8 cellular contexts compared by ENCODE assay signal in the genomic region with DNA sequence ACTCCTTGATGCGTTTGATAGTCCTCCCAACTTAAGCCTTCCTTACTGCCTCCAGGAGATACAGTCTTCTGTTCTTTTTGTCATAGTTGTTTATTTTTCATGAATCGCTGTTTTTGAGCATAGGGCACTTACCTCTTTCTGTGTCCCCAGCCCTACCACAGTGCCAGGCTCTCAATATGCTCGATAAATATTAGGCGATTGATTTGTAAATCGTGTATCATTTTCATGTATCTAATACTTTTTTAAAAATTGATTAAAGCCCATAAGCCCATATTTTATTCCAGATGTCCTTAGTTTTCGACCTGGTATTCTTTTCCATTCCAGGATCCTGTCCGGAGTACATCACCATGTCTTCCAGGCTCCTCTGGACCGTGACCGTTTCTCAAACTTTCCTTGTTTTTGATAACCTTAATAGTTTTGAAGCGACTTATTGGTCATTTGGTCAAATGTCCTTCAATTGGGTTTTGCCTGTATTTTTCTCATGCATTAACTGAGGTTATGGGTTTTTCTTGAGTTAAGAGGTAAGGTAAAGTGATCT. TPM values are rescaled to one million over a fixed set of nuclear protein-coding genes. Genes with fewer than 3 reads are reported as not detected.
DNase-seq lines count a peak whose midpoint lies in the region; ATAC-seq, FAIRE-seq and TF ChIP-seq lines count a peak whose summit lies in the region.

No MANE protein-coding gene starts in this region.

- H3K9ac ChIP-seq in H9 (ENCODE audit: extremely low read depth, insufficient read length, low read length) (no peak overlapping the region), OCI-LY3 (ENCODE audit: low read length) (peak overlapping the region; percentile 96)

- H4K5ac ChIP-seq in H9 (ENCODE audit: insufficient read length, low read depth, low read length) = no peak overlapping the region

- no peak overlapping the region for H2BK15ac ChIP-seq in H9 (ENCODE audit: low read depth, low read length)

- FAIRE-seq in urothelium cell line (lab: Jason Lieb, UNC) = no peak

- H3K9me3 Mint-ChIP-seq in H9 = no peaks in the 10 kb centered on the region; a peak in 1 of 5 replicates

- peaks cover 23% of the 10 kb centered on the region for H3K36me3 ChIP-seq in OCI-LY3 (replicated peaks; ENCODE audit: low read depth, low read length)

- H3K56ac ChIP-seq in H9 (ENCODE audit: insufficient read length, low read depth, low read length) = no peak overlapping the region

- H4K20me1 ChIP-seq in H9 (ENCODE audit: control insufficient read depth, insufficient read depth, insufficient read length) = no peaks in the 10 kb centered on the region
- H4K20me1 ChIP-seq in OCI-LY3 (ENCODE audit: insufficient read depth, low read length) = peaks cover 3% of the 10 kb centered on the region; the same call in 1 of the 2 replicates

- no peaks in the 10 kb centered on the region for H3K79me1 ChIP-seq in H9 (ENCODE audit: insufficient read depth, low read depth, low read length, poor library complexity, severe bottlenecking)

- H3K4me1 ChIP-seq in H9 (ENCODE audit: insufficient read depth, low read length) (no peaks in the 10 kb centered on the region), OCI-LY3 (ENCODE audit: low read length) (peaks cover 16% of the 10 kb centered on the region)

- H4K91ac ChIP-seq in H9 (ENCODE audit: insufficient read length, low read depth, low read length) = no peak overlapping the region

- no peak overlapping the region for H2AFZ ChIP-seq in H9 (ENCODE audit: low read length)
- peak overlapping the region; percentile 73 for H2AFZ ChIP-seq in OCI-LY3 (ENCODE audit: low read depth, low read length)

- no peaks in the 10 kb centered on the region for H3K27me3 Mint-ChIP-seq in H9 (ENCODE audit: low read depth)

- H3T11ph ChIP-seq in H9 (ENCODE audit: low read length) = no peak overlapping the region

- peak overlapping the region; percentile 55 to 78 (median 58); a peak in 6 of 7 replicates for H3K27ac Mint-ChIP-seq in H9

- peaks cover 19 to 20% of the 10 kb centered on the region in 2 experiments for H3K4me1 Mint-ChIP-seq in H9

- no peak overlapping the region for H3K4ac ChIP-seq in H9 (ENCODE audit: low read depth, low read length)

- H3K27me3 ChIP-seq in H9 (ENCODE audit: insufficient read depth, low read length) (no peaks in the 10 kb centered on the region), OCI-LY3 (ENCODE audit: low read depth, low read length) (no peaks in the 10 kb centered on the region)

- peak overlapping the region; percentile 91 to 93 for H3K4me3 Mint-ChIP-seq in H9

- H3K79me2 ChIP-seq in H9 (ENCODE audit: insufficient read depth, low read length) (peaks cover 8% of the 10 kb centered on the region; the same call in 1 of the 2 replicates), OCI-LY3 (ENCODE audit: low read length) (peaks cover 44% of the 10 kb centered on the region)

- H2BK120ac ChIP-seq in H9 (ENCODE audit: low read depth, low read length, poor library complexity, severe bottlenecking) = no peak overlapping the region

- no peaks in the 10 kb centered on the region for H3K9me3 ChIP-seq in H9 (ENCODE audit: control insufficient read depth, low read depth, low read length)
- H3K9me3 ChIP-seq in OCI-LY3 (ENCODE audit: insufficient read depth, low read length) = no peaks in the 10 kb centered on the region

- H3K27ac ChIP-seq in H9 (ENCODE audit: insufficient read length, low read depth, low read length) = no peak overlapping the region
- no peak overlapping the region for H3K27ac ChIP-seq in OCI-LY3 (ENCODE audit: low read length)

- no peak overlapping the region for H2BK5ac ChIP-seq in H9 (ENCODE audit: insufficient read length, low read length)

- H4K8ac ChIP-seq in H9 (replicated peaks; ENCODE audit: insufficient read length, low read depth, low read length) = no peak overlapping the region

- H3K4me3 ChIP-seq in OCI-LY3 (ENCODE audit: low read length) = peak overlapping the region; percentile 87
- peak overlapping the region; percentile 97 for H3K4me3 ChIP-seq in epithelial cell of esophagus (ENCODE audit: low read length)
- peak overlapping the region; percentile 100 for H3K4me3 ChIP-seq in retinal pigment epithelial cell (ENCODE audit: low read length)

- whole genome bisulfite sequencing in H9 (ENCODE audit: extremely low coverage, insufficient read length, low lambda C conversion rate) = no CpG with 5 or more reads among the region's 10 CpGs

- no peak overlapping the region for H2BK20ac ChIP-seq in H9 (ENCODE audit: low read depth, low read length, poor library complexity, severe bottlenecking)

- ATAC-seq in GM18511 (IDR thresholded peaks at IDR 0.05; ENCODE audit: unreplicated experiment) = peak; percentile 36

- H3K14ac ChIP-seq in H9 (ENCODE audit: insufficient read depth, low read length) = no peak overlapping the region

- H3K23me2 ChIP-seq in H9 (ENCODE audit: insufficient read length, low read depth, low read length, poor library complexity, severe bottlenecking) = peaks cover 4% of the 10 kb centered on the region

- peak overlapping the region; percentile 56 for H3K4me2 ChIP-seq in H9 (ENCODE audit: insufficient read depth, insufficient read length, low read length)
- H3K4me2 ChIP-seq in OCI-LY3 (ENCODE audit: low read length) = peak overlapping the region; percentile 73

- H2AK5ac ChIP-seq in H9 (ENCODE audit: insufficient read length, low read length) = no peak overlapping the region

- H3K23ac ChIP-seq in H9 (ENCODE audit: insufficient read length, low read depth, low read length) = no peak overlapping the region

- H3K36me3 Mint-ChIP-seq in H9 (ENCODE audit: insufficient read depth in 1 of 3, low read depth in 3 of 3) = peaks cover 2 to 32% (median 18%) of the 10 kb centered on the region in 3 experiments; a peak in 6 of 7 replicates

- no peak overlapping the region for H3K18ac ChIP-seq in H9 (ENCODE audit: insufficient read length, low read depth, low read length)

- TF ChIP-seq CTCF in H9 (conservative IDR thresholded peaks at IDR 0.05) = no peak
- TF ChIP-seq CTCF in OCI-LY3 (IDR thresholded peaks at IDR 0.05; ENCODE audit: low read depth, low read length) = no peak
- no peak for TF ChIP-seq CTCF in epithelial cell of esophagus (IDR thresholded peaks at IDR 0.05; ENCODE audit: insufficient read depth, low read depth, low read length, missing control alignments)
- no peak for TF ChIP-seq CTCF in retinal pigment epithelial cell (conservative IDR thresholded peaks at IDR 0.05; ENCODE audit: low read depth, low read length)

- DNase-seq in H9 (no peak), epithelial cell of esophagus (ENCODE audit: low read depth) (no peak), retinal pigment epithelial cell (ENCODE audit: low read depth) (no peak), urothelium cell line (ENCODE audit: low spot score) (no peak), pons (ENCODE audit: low spot score) (no peak), hypothalamus (lab: John Stamatoyannopoulos, UW) (no peak)

- H2BK12ac ChIP-seq in H9 (ENCODE audit: insufficient read length, low read depth, low read length) = no peak overlapping the region

RNA-seq across cellular contexts. Expression of gene MMADHC, which starts 0.4 kb away (rescaled TPM):
- total RNA-seq in H9 (2021) = 149 TPM in 2 replicates
